In genomic region chr7:128167791-128168666, GRCh38 we compare ENCODE assay signal across 9 cellular contexts.
DNase-seq lines count a peak whose midpoint lies in the region; ATAC-seq and TF ChIP-seq lines count a peak whose summit lies in the region.
"Had no signal": no experiment of that assay in that cellular context is flagged by ENCODE, and none has a peak within 500 bp of the region (broad histone marks: within the 10 kb centered on the region; RNA-seq: fewer than 3 reads in every experiment).

No MANE protein-coding gene starts in this region.

- intact Hi-C loops in body of pancreas (cut with DNase I): no loop called here

- H2AFZ ChIP-seq in mesenchymal stem cell (ENCODE audit: low read depth, low read length): no peak overlapping the region

- peak overlapping the region; percentile 72 for H3K4me2 ChIP-seq in mesenchymal stem cell (ENCODE audit: low read length, poor library complexity, severe bottlenecking)

- no peak overlapping the region for H4K8ac ChIP-seq in mesenchymal stem cell (ENCODE audit: low read length)

- DNase-seq in activated CD4-positive, CD25-positive, alpha-beta regulatory T cell (lab: John Stamatoyannopoulos, UW): no peak
- DNase-seq in body of pancreas: peak in 3 of 4 donors; percentile 12 to 20 (median 17)
- peak; percentile 0 for DNase-seq in mesenchymal stem cell
- DNase-seq in suprapubic skin (ENCODE audit: low spot score in 2 of 2): peak in 1 of 2 donors; percentile 76
- no peak for DNase-seq in AG20443 (ENCODE audit: low spot score)
- DNase-seq in NCI-H226: no peak

- no peak overlapping the region for H3K14ac ChIP-seq in mesenchymal stem cell (ENCODE audit: low read length in 2 of 2)

- no peak overlapping the region for H2BK12ac ChIP-seq in mesenchymal stem cell (ENCODE audit: low read length in 2 of 2)

- H2BK5ac ChIP-seq in mesenchymal stem cell (ENCODE audit: low read depth, low read length, poor library complexity, severe bottlenecking): no peak overlapping the region

- H3K4me3 ChIP-seq in body of pancreas: peak overlapping the region in 1 of 2 donors; percentile 9
- H3K4me3 ChIP-seq in mesenchymal stem cell (ENCODE audit: insufficient read depth in 1 of 2, low read depth in 1 of 2, low read length in 2 of 2): peak overlapping the region in 1 of 2 experiments; percentile 34
- H3K4me3 ChIP-seq in suprapubic skin: peak overlapping the region; percentile 51
- H3K4me3 ChIP-seq: SJSA1 had no signal

- H3K27me3 ChIP-seq in body of pancreas (peaks cover 0 to 4% of the 10 kb centered on the region in 2 donors), mesenchymal stem cell (ENCODE audit: control insufficient read depth in 1 of 2, insufficient read depth in 1 of 2, low read length in 2 of 2) (peaks cover 77 to 87% of the 10 kb centered on the region in 2 experiments), suprapubic skin (peaks cover 86% of the 10 kb centered on the region)

- TF ChIP-seq POLR2A in body of pancreas (IDR thresholded peaks at IDR 0.05): no peak
- no peak for TF ChIP-seq POLR2A in suprapubic skin (IDR thresholded peaks at IDR 0.05)

- H2AK5ac ChIP-seq in mesenchymal stem cell (ENCODE audit: low read length, severe bottlenecking): no peak overlapping the region

- H3K9me3 ChIP-seq in body of pancreas (no peaks in the 10 kb centered on the region), mesenchymal stem cell (ENCODE audit: control insufficient read depth, low read length) (no peaks in the 10 kb centered on the region), suprapubic skin (no peaks in the 10 kb centered on the region)
- H3K9me3 ChIP-seq: SJSA1 had no signal

- no peak overlapping the region for H3K23ac ChIP-seq in mesenchymal stem cell (ENCODE audit: low read length in 2 of 2)

- no peak for TF ChIP-seq EP300 in suprapubic skin (IDR thresholded peaks at IDR 0.05)

- no peaks in the 10 kb centered on the region for H3K79me1 ChIP-seq in mesenchymal stem cell (replicated peaks; ENCODE audit: low read length, poor library complexity, severe bottlenecking)

- no peak overlapping the region for H2BK15ac ChIP-seq in mesenchymal stem cell (ENCODE audit: low read depth, poor library complexity, severe bottlenecking)

- H2BK120ac ChIP-seq in mesenchymal stem cell (ENCODE audit: low read depth, low read length): no peak overlapping the region

- no peak for TF ChIP-seq CTCF in body of pancreas (IDR thresholded peaks at IDR 0.05)
- no peak for TF ChIP-seq CTCF in suprapubic skin (IDR thresholded peaks at IDR 0.05)

- H3K27ac ChIP-seq in body of pancreas: peak overlapping the region in 2 of 4 donors; percentile 13 to 54
- H3K27ac ChIP-seq in mesenchymal stem cell (ENCODE audit: low read length, poor library complexity, severe bottlenecking): no peak overlapping the region
- H3K27ac ChIP-seq in suprapubic skin: no peak overlapping the region
- H3K27ac ChIP-seq: SJSA1 had no signal

- no peak overlapping the region for H3K18ac ChIP-seq in mesenchymal stem cell (ENCODE audit: low read depth in 1 of 2, low read length in 2 of 2)

- no peak overlapping the region for H3K4ac ChIP-seq in mesenchymal stem cell (ENCODE audit: low read depth in 1 of 2, low read length in 2 of 2)

- H3K36me3 ChIP-seq in body of pancreas (replicated peaks in 1 of 2; ENCODE audit: insufficient read depth in 1 of 2, low read depth in 2 of 2) (no peaks in the 10 kb centered on the region), mesenchymal stem cell (ENCODE audit: control insufficient read depth in 1 of 2, insufficient read depth in 2 of 2, low read depth in 1 of 2, low read length in 2 of 2) (no peaks in the 10 kb centered on the region), suprapubic skin (no peaks in the 10 kb centered on the region)
- H3K36me3 ChIP-seq: SJSA1 had no signal

- ATAC-seq in activated CD4-positive, CD25-positive, alpha-beta regulatory T cell treated with anti-CD3 and anti-CD28 coated beads, Interleukin-2, amount 50 U/mL, for 24 hours: peak; percentile 5 to 8
- ATAC-seq in body of pancreas: peak; percentile 5
- no peak for ATAC-seq in HG03520 (IDR thresholded peaks at IDR 0.05; ENCODE audit: unreplicated experiment)

- no peak overlapping the region for H4K91ac ChIP-seq in mesenchymal stem cell (ENCODE audit: low read length)

- H3K4me1 ChIP-seq in body of pancreas (peaks cover 23% of the 10 kb centered on the region), mesenchymal stem cell (ENCODE audit: control insufficient read depth, insufficient read depth, low read depth, low read length) (peaks cover 36% of the 10 kb centered on the region), suprapubic skin (peaks cover 24% of the 10 kb centered on the region)

- WGBS in body of pancreas, 2 donors: 10 to 11% methylated on average over 29 to 51 of the region's 59 CpGs
- WGBS in mesenchymal stem cell: 8% methylated on average over 49 of the region's 59 CpGs
- WGBS in suprapubic skin: 16% methylated on average over 24 of the region's 59 CpGs

- no peak overlapping the region for H3K9ac ChIP-seq in mesenchymal stem cell (ENCODE audit: low read length)

Comparison
In these comparisons a context has a peak if more than half of its experiments do, and no peak if none do; other contexts are left out.
1. DNase-seq: peak in body of pancreas (3 of 4) and mesenchymal stem cell (single experiment); none in activated CD4-positive, CD25-positive, alpha-beta regulatory T cell (0 of 4), AG20443 (single experiment) and NCI-H226 (single experiment).